In the genomic region with DNA sequence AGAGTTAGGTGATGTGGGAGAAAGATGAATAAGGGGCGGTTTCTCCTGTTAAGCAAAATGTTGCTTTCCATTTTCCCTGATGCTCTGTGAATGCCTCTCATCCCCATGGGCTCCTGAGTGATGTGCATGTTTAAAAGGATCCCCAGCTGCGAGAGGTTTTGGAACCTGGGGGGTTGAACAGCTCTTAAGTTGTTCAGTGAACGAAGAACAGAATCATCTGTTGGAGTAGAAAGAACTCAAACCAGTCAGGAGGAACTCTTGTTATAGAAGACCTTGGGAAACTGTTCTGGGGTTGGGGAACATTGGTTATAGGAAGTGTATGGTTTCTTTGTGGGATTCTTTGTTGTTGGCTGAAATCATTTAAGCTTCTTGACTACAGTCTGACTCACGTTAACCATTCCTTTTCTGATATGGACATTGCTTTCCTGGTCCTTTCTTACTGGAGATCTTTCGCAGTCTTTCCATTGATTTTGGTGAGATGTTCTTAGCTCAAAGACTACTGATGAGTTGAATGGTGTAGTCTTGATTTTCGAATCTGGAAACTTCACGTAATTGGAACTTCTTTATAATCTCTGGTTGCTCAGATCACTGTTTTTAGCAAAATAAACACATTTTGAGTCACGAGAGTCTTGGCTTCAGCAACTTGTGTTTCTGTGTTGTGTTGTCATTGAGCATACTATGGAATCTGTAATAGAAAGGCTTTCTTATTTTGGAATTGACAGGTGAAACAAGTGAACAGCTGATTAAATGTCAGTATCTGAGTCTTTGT, we compare ENCODE assay signal across 8 cellular contexts. TPM values are rescaled to one million over a fixed set of nuclear protein-coding genes. Genes with fewer than 3 reads are reported as not detected.
DNase-seq lines count a peak whose midpoint lies in the region; ATAC-seq, FAIRE-seq and TF ChIP-seq lines count a peak whose summit lies in the region.

No MANE protein-coding gene starts in this region.

- dilution Hi-C loops in keratinocyte (cut with MboI; ENCODE audit: extremely low pct_ligation_motif_present, low sequenced_read_pairs): no loop called here

- H3K4me3 Mint-ChIP-seq in activated naive CD8-positive, alpha-beta T cell treated with anti-CD3 and anti-CD28 coated beads, Interleukin-2, amount 10 ng/mL, durations not matched to agents 7 days and 5 days: peak overlapping the region; percentile 94

- no peaks in the 10 kb centered on the region for H4K20me1 ChIP-seq in keratinocyte (ENCODE audit: control insufficient read depth, extremely low read depth, insufficient read depth, low read length)

- ATAC-seq in activated naive CD8-positive, alpha-beta T cell treated with anti-CD3 and anti-CD28 coated beads, Interleukin-2, amount 10 ng/mL, durations not matched to agents 7 days and 5 days (ENCODE audit: low read depth): no peak
- no peak for ATAC-seq in HG02763 (IDR thresholded peaks at IDR 0.05; ENCODE audit: unreplicated experiment)
- ATAC-seq in GM21529 (IDR thresholded peaks at IDR 0.05; ENCODE audit: unreplicated experiment): no peak

- peak overlapping the region; percentile 99 for H3K27ac Mint-ChIP-seq in activated naive CD8-positive, alpha-beta T cell treated with anti-CD3 and anti-CD28 coated beads, Interleukin-2, amount 10 ng/mL, durations not matched to agents 7 days and 5 days

- peak overlapping the region; percentile 1 for H2AFZ ChIP-seq in keratinocyte (ENCODE audit: control insufficient read depth, low read length)

- peak overlapping the region; percentile 57 to 72 (median 68) for H3K4me3 ChIP-seq in keratinocyte (ENCODE audit: control insufficient read depth in 2 of 3, extremely low read depth in 1 of 3, insufficient read depth in 2 of 3, low read depth in 1 of 3, low read length in 3 of 3)

- H3K4me1 Mint-ChIP-seq in activated naive CD8-positive, alpha-beta T cell treated with anti-CD3 and anti-CD28 coated beads, Interleukin-2, amount 10 ng/mL, durations not matched to agents 7 days and 5 days: peaks cover 32% of the 10 kb centered on the region

- peaks cover 12% of the 10 kb centered on the region for H3K79me2 ChIP-seq in keratinocyte (ENCODE audit: control insufficient read depth, insufficient read depth, low read length)

- H3K27ac ChIP-seq in C4-2B (peak overlapping the region; percentile 93), keratinocyte (ENCODE audit: control insufficient read depth, insufficient read depth, low read length) (peak overlapping the region; percentile 95), substantia nigra (ENCODE audit: low read depth, low read length, poor library complexity, severe bottlenecking) (peak overlapping the region; percentile 100)

- H3K36me3 ChIP-seq in keratinocyte (ENCODE audit: control insufficient read depth in 2 of 2, extremely low read depth in 1 of 2, insufficient read depth in 2 of 2, low read length in 2 of 2): no peaks in the 10 kb centered on the region

- no peaks in the 10 kb centered on the region for H3K9me3 Mint-ChIP-seq in activated naive CD8-positive, alpha-beta T cell treated with anti-CD3 and anti-CD28 coated beads, Interleukin-2, amount 10 ng/mL, durations not matched to agents 7 days and 5 days

- POLR2A ChIA-PET in activated naive CD8-positive, alpha-beta T cell treated with anti-CD3 and anti-CD28 coated beads, Interleukin-2, amount 10 ng/mL, durations not matched to agents 7 days and 5 days (lab: Charles Lee): interaction anchor here (0.7 to 5.9 kb wide), 12 partner anchors 10 to 93 kb away, joined by 3 to 65 read pairs (median 6); a partner anchor contains a TSS

- DNase-seq in KBM-7 (peak; percentile 29), keratinocyte (ENCODE audit: low read depth, low spot score) (no peak), substantia nigra (lab: John Stamatoyannopoulos, UW) (peak in 2 of 49 donors; percentile 46 to 55), DMS53 treated with DMSO at 0.1 percent for 48 hours (lab: John Stamatoyannopoulos, UW; ENCODE audit: unreplicated experiment) (no peak)
- DNase-seq in activated naive CD8-positive, alpha-beta T cell treated with anti-CD3 and anti-CD28 coated beads, Interleukin-2, amount 10 ng/mL, durations not matched to agents 7 days and 5 days: no peak

- H3K4me1 ChIP-seq in keratinocyte (ENCODE audit: control insufficient read depth, extremely low read depth, insufficient read depth, low read length): peaks cover 39% of the 10 kb centered on the region

- peaks cover 4% of the 10 kb centered on the region for H3K36me3 Mint-ChIP-seq in activated naive CD8-positive, alpha-beta T cell treated with anti-CD3 and anti-CD28 coated beads, Interleukin-2, amount 10 ng/mL, durations not matched to agents 7 days and 5 days

- H3K27me3 ChIP-seq in keratinocyte (ENCODE audit: control insufficient read depth, extremely low read depth, insufficient read depth, low read length): no peaks in the 10 kb centered on the region

- peak overlapping the region; percentile 91 for H3K9ac ChIP-seq in keratinocyte (ENCODE audit: control insufficient read depth, extremely low read depth, insufficient read depth, low read length)

- no peaks in the 10 kb centered on the region for H3K27me3 Mint-ChIP-seq in activated naive CD8-positive, alpha-beta T cell treated with anti-CD3 and anti-CD28 coated beads, Interleukin-2, amount 10 ng/mL, durations not matched to agents 7 days and 5 days

- peak; percentile 23 for FAIRE-seq in keratinocyte (lab: Jason Lieb, UNC)

- no peaks in the 10 kb centered on the region for H3K9me3 ChIP-seq in keratinocyte (ENCODE audit: control insufficient read depth, low read depth, low read length)

- TF ChIP-seq CTCF in C4-2B (conservative IDR thresholded peaks at IDR 0.05) (no peak), keratinocyte (optimal IDR thresholded peaks at IDR 0.05 in 1 of 3, IDR thresholded peaks at IDR 0.05 in 1 of 3, conservative IDR thresholded peaks at IDR 0.05 in 1 of 3; ENCODE audit: extremely low read depth in 1 of 3, insufficient read depth in 2 of 3, low read length in 3 of 3) (no peak)

- H3K4me2 ChIP-seq in keratinocyte (ENCODE audit: control insufficient read depth, extremely low read depth, insufficient read depth, low read depth, low read length): peak overlapping the region; percentile 65

- H3K9me1 ChIP-seq in keratinocyte (ENCODE audit: control insufficient read depth, extremely low read depth, insufficient read depth, low read length): no peaks in the 10 kb centered on the region

- in situ Hi-C loops in KBM-7 (cut with MboI; ENCODE audit: low pct_unique_long_range_greater_than_20kb, low sequenced_read_pairs): no loop called here

RNA-seq across cellular contexts. Expression of a gene that starts 1.3 kb away (rescaled TPM):
- total RNA-seq in activated naive CD8-positive, alpha-beta T cell treated with anti-CD3 and anti-CD28 coated beads, Interleukin-2, amount 10 ng/mL, durations not matched to agents 7 days and 5 days: 10 to 100 TPM; 37.4 to 39.8 TPM
- polyA plus RNA-seq in keratinocyte: 10.4 to 13.0 TPM (median 10.9 TPM) in 3 replicates
- polyA plus RNA-seq in keratinocyte (2011; ENCODE audit: low read depth): 5.4 TPM
- polyA plus RNA-seq in keratinocyte (2011; cell fraction: cytosol; rRNA removed): 8.0 and 11.7 TPM in 2 replicates
- polyA plus RNA-seq in keratinocyte (2011; cell fraction: nucleus; rRNA removed): 13.5 and 17.6 TPM in 2 replicates
- polyA plus RNA-seq in keratinocyte (2012; ENCODE audit: low replicate concordance): 8.5 and 9.9 TPM in 2 replicates
- 7.9 to 13.9 TPM (median 8.5 TPM) in 3 replicates for polyA minus RNA-seq in keratinocyte
- polyA minus RNA-seq in keratinocyte (2011; cell fraction: cytosol; rRNA and poly(A)+ RNA removed): 7.9 TPM
- 8.9 and 16.8 TPM in 2 replicates for polyA minus RNA-seq in keratinocyte (2011; cell fraction: nucleus; rRNA and poly(A)+ RNA removed)

RNA-seq across cellular contexts. Expression of a gene that starts 21.0 kb away (rescaled TPM):
- 10 to 100 TPM; 50.4 to 53.0 TPM for total RNA-seq in activated naive CD8-positive, alpha-beta T cell treated with anti-CD3 and anti-CD28 coated beads, Interleukin-2, amount 10 ng/mL, durations not matched to agents 7 days and 5 days
- 1.1 to 5.2 TPM (median 1.3 TPM) in 3 replicates for polyA plus RNA-seq in keratinocyte
- polyA plus RNA-seq in keratinocyte (2011; ENCODE audit: low read depth): 1.7 TPM
- polyA plus RNA-seq in keratinocyte (2011; cell fraction: cytosol; rRNA removed): 0.78 and 2.1 TPM in 2 replicates
- 1.9 and 2.7 TPM in 2 replicates for polyA plus RNA-seq in keratinocyte (2011; cell fraction: nucleus; rRNA removed)
- polyA plus RNA-seq in keratinocyte (2012; ENCODE audit: low replicate concordance): 3.2 and 6.6 TPM in 2 replicates
- polyA minus RNA-seq in keratinocyte: 1.9 to 4.6 TPM (median 3.0 TPM) in 3 replicates
- polyA minus RNA-seq in keratinocyte (2011; cell fraction: cytosol; rRNA and poly(A)+ RNA removed): 16.7 TPM
- polyA minus RNA-seq in keratinocyte (2011; cell fraction: nucleus; rRNA and poly(A)+ RNA removed): 3.6 and 4.4 TPM in 2 replicates

RNA-seq across cellular contexts. Expression of a gene that starts 58.2 kb away (rescaled TPM):
- 100 to 1,000 TPM; 221 to 222 TPM for total RNA-seq in activated naive CD8-positive, alpha-beta T cell treated with anti-CD3 and anti-CD28 coated beads, Interleukin-2, amount 10 ng/mL, durations not matched to agents 7 days and 5 days
- polyA plus RNA-seq in keratinocyte: 0.25 to 0.79 TPM (median 0.36 TPM) in 3 replicates
- 0.55 TPM for polyA plus RNA-seq in keratinocyte (2011; ENCODE audit: low read depth)
- polyA plus RNA-seq in keratinocyte (2011; cell fraction: cytosol; rRNA removed): 0.23 and 0.35 TPM in 2 replicates
- polyA plus RNA-seq in keratinocyte (2011; cell fraction: nucleus; rRNA removed): 1.0 and 2.1 TPM in 2 replicates
- 0.80 and 1.8 TPM in 2 replicates for polyA plus RNA-seq in keratinocyte (2012; ENCODE audit: low replicate concordance)
- 0.56 to 3.9 TPM (median 2.7 TPM) in 3 replicates for polyA minus RNA-seq in keratinocyte
- polyA minus RNA-seq in keratinocyte (2011; cell fraction: cytosol; rRNA and poly(A)+ RNA removed): 1.5 TPM
- 1.1 and 2.3 TPM in 2 replicates for polyA minus RNA-seq in keratinocyte (2011; cell fraction: nucleus; rRNA and poly(A)+ RNA removed)
